In the genomic region with DNA sequence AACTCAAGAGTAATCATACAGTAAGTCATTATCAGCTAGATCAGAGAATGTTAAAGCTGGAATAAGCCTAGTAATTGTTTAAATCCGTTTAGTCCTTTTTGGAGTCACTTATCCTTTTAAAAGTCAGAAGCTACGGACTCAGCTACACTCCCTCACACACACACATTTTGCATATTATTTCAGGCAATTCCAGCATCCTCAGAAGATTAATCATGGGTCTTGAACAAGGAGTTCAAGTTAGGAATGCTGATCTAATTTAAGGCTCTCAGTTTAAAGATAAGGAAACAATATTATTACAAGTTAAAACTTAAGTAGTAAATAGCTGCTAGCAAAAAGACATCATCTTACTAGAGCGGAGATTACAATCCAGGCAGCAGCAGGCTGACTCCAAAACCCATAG, we compare ENCODE assay signal across 19 cellular contexts.
DNase-seq lines count a peak whose midpoint lies in the region; ATAC-seq, FAIRE-seq and TF ChIP-seq lines count a peak whose summit lies in the region.
"Had no signal": no experiment of that assay in that cellular context is flagged by ENCODE, and none has a peak within 500 bp of the region (broad histone marks: within the 10 kb centered on the region; RNA-seq: fewer than 3 reads in every experiment).

No MANE protein-coding gene starts in this region.

- H3K36me3 ChIP-seq in MM.1S (replicated peaks; ENCODE audit: insufficient read depth, low read length) (no peaks in the 10 kb centered on the region), astrocyte (ENCODE audit: insufficient read depth, low read length) (peaks cover 10% of the 10 kb centered on the region)

- DNase-seq in D721Med (ENCODE audit: insufficient read length, low spot score) = peak; percentile 33
- DNase-seq in MM.1S = no peak
- peak; percentile 49 for DNase-seq in astrocyte (ENCODE audit: low read depth)
- DNase-seq in fibroblast of the aortic adventitia (ENCODE audit: low read depth) = peak; percentile 49
- no peak for DNase-seq in ACHN
- no peak for DNase-seq in SIG-M5 (lab: John Stamatoyannopoulos, UW)
- DNase-seq in RKO (ENCODE audit: low spot score) = no peak
- DNase-seq: 8988T, DMS 273 treated with DMSO at 0.1 percent for 48 hours, DMS79 treated with DMSO at 0.1 percent for 48 hours, GDM1, HCEC 1CT had no signal

- no peaks in the 10 kb centered on the region for H4K20me1 ChIP-seq in MM.1S (ENCODE audit: insufficient read depth, low read length)
- H4K20me1 ChIP-seq in astrocyte (ENCODE audit: insufficient read depth, low read length) = no peaks in the 10 kb centered on the region
- H4K20me1 ChIP-seq: BLaER1 treated with 17β-estradiol and CSF1 and Interleukin-3, amounts not matched to agents 10 nM and 100 nM had no signal

- H3K36me3 Mint-ChIP-seq in astrocyte (ENCODE audit: low read depth, unreplicated experiment) = no peaks in the 10 kb centered on the region
- H3K36me3 Mint-ChIP-seq: CD4-positive, CD25-positive, alpha-beta regulatory T cell had no signal

- H3K9me3 ChIP-seq in MM.1S (replicated peaks; ENCODE audit: insufficient read depth, low read length) = no peaks in the 10 kb centered on the region
- H3K9me3 ChIP-seq in astrocyte (ENCODE audit: insufficient read depth, low read depth, low read length) = no peaks in the 10 kb centered on the region
- H3K9me3 ChIP-seq: BLaER1 treated with 17β-estradiol and CSF1 and Interleukin-3, amounts not matched to agents 10 nM and 100 nM had no signal

- H3K9me3 Mint-ChIP-seq in astrocyte (ENCODE audit: unreplicated experiment) = no peaks in the 10 kb centered on the region
- H3K9me3 Mint-ChIP-seq: CD4-positive, CD25-positive, alpha-beta regulatory T cell had no signal

- 0 out of 2 replicates have a peak, but pooled peaks cover 7% of the 10 kb centered on the region for H3F3A ChIP-seq in MM.1S (ENCODE audit: insufficient read depth, low read length)

- H3K27ac ChIP-seq in MM.1S (ENCODE audit: low read length) (no peak overlapping the region), astrocyte (ENCODE audit: low read depth, low read length) (no peak overlapping the region)
- H3K27ac ChIP-seq: BLaER1 treated with 17β-estradiol and CSF1 and Interleukin-3, amounts not matched to agents 10 nM and 100 nM; HL-60 had no signal

- no peaks in the 10 kb centered on the region for H3K4me1 Mint-ChIP-seq in astrocyte (ENCODE audit: low read depth, unreplicated experiment)

- H2AFZ ChIP-seq in MM.1S (ENCODE audit: low read length) (no peak overlapping the region), astrocyte (ENCODE audit: low read depth, low read length) (no peak overlapping the region)

- no peak overlapping the region for H3K27ac Mint-ChIP-seq in astrocyte (ENCODE audit: unreplicated experiment)

- H3K4me3 ChIP-seq in MM.1S (ENCODE audit: low read length) (no peak overlapping the region), astrocyte (ENCODE audit: insufficient read depth, low read depth, low read length) (no peak overlapping the region), fibroblast of the aortic adventitia (ENCODE audit: low read depth, low read length) (no peak overlapping the region)
- H3K4me3 ChIP-seq: BLaER1 treated with 17β-estradiol and CSF1 and Interleukin-3, amounts not matched to agents 10 nM and 100 nM had no signal

- ATAC-seq in GM18519 (IDR thresholded peaks at IDR 0.05; ENCODE audit: low FRiP score, unreplicated experiment) = no peak

- H3K9ac ChIP-seq in MM.1S (ENCODE audit: low read length) = no peak overlapping the region
- no peak overlapping the region for H3K9ac ChIP-seq in astrocyte (ENCODE audit: low read length)
- H3K9ac ChIP-seq: BLaER1 treated with 17β-estradiol and CSF1 and Interleukin-3, amounts not matched to agents 10 nM and 100 nM had no signal

- H3K4me1 ChIP-seq in MM.1S (ENCODE audit: low read length) (peaks cover 10% of the 10 kb centered on the region; the same call in 1 of the 2 replicates), astrocyte (ENCODE audit: insufficient read depth, low read length) (no peaks in the 10 kb centered on the region)
- H3K4me1 ChIP-seq: BLaER1 treated with 17β-estradiol and CSF1 and Interleukin-3, amounts not matched to agents 10 nM and 100 nM had no signal

- H3K27me3 Mint-ChIP-seq in astrocyte (ENCODE audit: low read depth, unreplicated experiment) = no peaks in the 10 kb centered on the region
- H3K27me3 Mint-ChIP-seq: CD4-positive, CD25-positive, alpha-beta regulatory T cell had no signal

- H3K79me2 ChIP-seq in MM.1S (ENCODE audit: low read length) (no peaks in the 10 kb centered on the region), astrocyte (ENCODE audit: insufficient read depth, low read length) (no peaks in the 10 kb centered on the region)

- 0 out of 2 replicates have a peak overlapping the region, but pooled peaks have one; percentile 8 for H3K4me2 ChIP-seq in MM.1S (ENCODE audit: low read depth, low read length)
- H3K4me2 ChIP-seq in astrocyte (ENCODE audit: low read length) = no peak overlapping the region
- H3K4me2 ChIP-seq: BLaER1 treated with 17β-estradiol and CSF1 and Interleukin-3, amounts not matched to agents 10 nM and 100 nM had no signal

- FAIRE-seq in D721Med (lab: Jason Lieb, UNC) = peak; percentile 95
- no peak for FAIRE-seq in astrocyte (lab: Jason Lieb, UNC)
- FAIRE-seq: GM12892, GM19239, H1 had no signal

- no peak overlapping the region for H3K4me3 Mint-ChIP-seq in astrocyte (ENCODE audit: unreplicated experiment)
- H3K4me3 Mint-ChIP-seq: CD4-positive, CD25-positive, alpha-beta regulatory T cell had no signal

- in situ Hi-C loops in ACHN (cut with HindIII; ENCODE audit: low pct_ligation_motif_present, low pct_unique_long_range_greater_than_20kb, low sequenced_read_pairs) = no loop called here

- no peaks in the 10 kb centered on the region for H3K9me2 ChIP-seq in MM.1S (replicated peaks; ENCODE audit: insufficient read depth, low read length)

- no peak for TF ChIP-seq CTCF in D721Med (IDR thresholded peaks at IDR 0.05; ENCODE audit: insufficient read depth, missing control alignments)
- no peak for TF ChIP-seq CTCF in MM.1S (IDR thresholded peaks at IDR 0.05; ENCODE audit: low read length)
- TF ChIP-seq CTCF in astrocyte (IDR thresholded peaks at IDR 0.05; ENCODE audit: insufficient read depth, low read depth, low read length) = no peak
- no peak for TF ChIP-seq CTCF in fibroblast of the aortic adventitia (IDR thresholded peaks at IDR 0.05; ENCODE audit: insufficient read depth, low read length)

- H3K27me3 ChIP-seq in MM.1S (replicated peaks; ENCODE audit: insufficient read depth, low read length) = no peaks in the 10 kb centered on the region
- H3K27me3 ChIP-seq in astrocyte (ENCODE audit: insufficient read depth, low read length) = no peaks in the 10 kb centered on the region
- H3K27me3 ChIP-seq: BLaER1 treated with 17β-estradiol and CSF1 and Interleukin-3, amounts not matched to agents 10 nM and 100 nM had no signal

Comparison
In these comparisons a context has a peak if more than half of its experiments do, and no peak if none do; other contexts are left out.
1. DNase-seq: peak in D721Med (single experiment), astrocyte (single experiment) and fibroblast of the aortic adventitia (single experiment); none in MM.1S (single experiment), ACHN (single experiment), SIG-M5 (single experiment) and RKO (single experiment).